Comparison of ENCODE assay signal across 22 cellular contexts in the genomic region with DNA sequence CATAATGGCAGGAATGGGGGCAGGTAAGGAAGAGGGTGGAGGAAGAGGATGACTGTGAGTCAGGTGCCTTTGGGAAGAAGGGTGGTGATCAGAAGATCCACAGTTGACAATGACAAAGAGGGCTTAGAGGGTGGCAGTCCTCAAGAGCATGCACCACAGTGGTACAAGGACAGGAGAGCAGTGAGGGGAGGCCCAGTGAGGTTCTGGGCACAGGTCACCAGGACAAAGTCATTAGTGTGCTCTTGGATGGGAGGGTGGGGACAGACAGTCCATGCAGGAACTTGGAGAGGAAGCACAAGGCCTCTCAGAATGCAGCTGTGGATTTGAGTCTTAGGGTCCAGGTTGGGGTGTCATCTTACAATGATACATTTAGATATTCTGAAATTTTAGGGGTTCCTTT.
DNase-seq lines count a peak whose midpoint lies in the region; ATAC-seq, FAIRE-seq and TF ChIP-seq lines count a peak whose summit lies in the region.
"Had no signal": no experiment of that assay in that cellular context is flagged by ENCODE, and none has a peak within 500 bp of the region (broad histone marks: within the 10 kb centered on the region; RNA-seq: fewer than 3 reads in every experiment).

No MANE protein-coding gene starts in this region.

- H4K20me1 ChIP-seq in HepG2 (ENCODE audit: insufficient read depth, low read length): no peaks in the 10 kb centered on the region
- H4K20me1 ChIP-seq: BLaER1 treated with 17β-estradiol and CSF1 and Interleukin-3, amounts not matched to agents 10 nM and 100 nM had no signal

- no peak for TF ChIP-seq CTCF in activated CD8-positive, alpha-beta T cell treated with anti-CD3 and anti-CD28 coated beads for 36 hours (IDR thresholded peaks at IDR 0.05)
- TF ChIP-seq CTCF in HepG2 (CRISPR knock-in tag; IDR thresholded peaks at IDR 0.05): no peak

- intact Hi-C loops in activated CD4-positive, alpha-beta T cell treated with anti-CD3 and anti-CD28 coated beads, Interleukin-2, amount 10 ng/mL, durations not matched to agents 24 days and 14 days (cut with micrococcal nuclease): no loop called here
- intact Hi-C loops in activated CD8-positive, alpha-beta T cell treated with anti-CD3 and anti-CD28 coated beads for 36 hours (cut with micrococcal nuclease): no loop called here
- intact Hi-C loops in HepG2 (cut with micrococcal nuclease; ENCODE audit: unreplicated experiment): no loop called here

- TF ChIP-seq POLR2A in HepG2 (IDR thresholded peaks at IDR 0.05; ENCODE audit: insufficient read depth in 1 of 2, low read depth in 2 of 2, low read length in 2 of 2): no peak

- CTCF ChIA-PET in activated CD8-positive, alpha-beta T cell treated with anti-CD3 and anti-CD28 coated beads for 36 hours (lab: Charles Lee): no interaction called here
- CTCF ChIA-PET in HepG2 (lab: Yijun Ruan, JAX; ENCODE audit: low intra/inter-chr PET ratio, low total read pairs): no interaction called here

- H3K27me3 Mint-ChIP-seq in activated CD4-positive, alpha-beta T cell treated with anti-CD3 and anti-CD28 coated beads, Interleukin-2, amount 10 ng/mL, durations not matched to agents 24 days and 14 days: peaks cover 2% of the 10 kb centered on the region
- no peaks in the 10 kb centered on the region for H3K27me3 Mint-ChIP-seq in activated CD8-positive, alpha-beta T cell treated with anti-CD3 and anti-CD28 coated beads for 36 hours

- DNase-seq in activated CD4-positive, alpha-beta T cell treated with anti-CD3 and anti-CD28 coated beads, Interleukin-2, amount 10 ng/mL, durations not matched to agents 24 days and 14 days: no peak
- no peak for DNase-seq in activated CD4-positive, alpha-beta T cell treated with anti-CD3 and anti-CD28 coated beads, Interleukin-2, amount 50 U/mL, for 4 hours
- DNase-seq in activated CD8-positive, alpha-beta T cell treated with anti-CD3 and anti-CD28 coated beads for 36 hours: no peak
- DNase-seq in HepG2 (ENCODE audit: low spot score): no peak
- DNase-seq in stimulated activated effector memory CD8-positive, alpha-beta T cell treated with anti-CD3 and anti-CD28 coated beads, Interleukin-12 subunit alpha, Interleukin-12 subunit beta, amount 100 ng/mL, for 72 hours (ENCODE audit: low spot score in 2 of 2): peak in 1 of 2 donors; percentile 40
- no peak for DNase-seq in NK-92 treated with Interleukin-12 subunit alpha and Interleukin-12 subunit beta, amount 100 ng/mL, for 24 hours (lab: John Stamatoyannopoulos, UW)
- no peak for DNase-seq in DMS114 treated with DMSO at 0.1 percent for 48 hours (lab: John Stamatoyannopoulos, UW; ENCODE audit: unreplicated experiment)
- DNase-seq in NCI-H1930 (lab: John Stamatoyannopoulos, UW): no peak
- DNase-seq: DMS53, gastrocnemius medialis, left ventricle myocardium inferior, NCI-H1417, NCI-H2171 treated with DMSO at 0.1 percent for 48 hours, NCI-H748 treated with DMSO at 0.1 percent for 48 hours, psoas muscle had no signal

- BruUV-seq in HepG2 (replicated peaks; lab: Mats Ljungman, UMichigan): no TSS peak

- TF ChIP-seq RAD21 in HepG2 (CRISPR knock-in tag; IDR thresholded peaks at IDR 0.05): no peak

- H3K36me3 ChIP-seq in HepG2 (replicated peaks in 1 of 2; ENCODE audit: control insufficient read depth in 1 of 2, insufficient read depth in 2 of 2, low read length in 2 of 2): no peaks in the 10 kb centered on the region
- H3K36me3 ChIP-seq: ascending aorta; BLaER1 treated with 17β-estradiol and CSF1 and Interleukin-3, amounts not matched to agents 10 nM and 100 nM; gastrocnemius medialis; left ventricle myocardium inferior had no signal

- peak overlapping the region in 1 of 3 experiments; percentile 5; a peak in 1 of 6 replicates for H3K4me3 ChIP-seq in HepG2 (replicated peaks in 1 of 3; ENCODE audit: insufficient read depth in 1 of 3, low read depth in 2 of 3, low read length in 3 of 3)
- H3K4me3 ChIP-seq: ascending aorta; BLaER1 treated with 17β-estradiol and CSF1 and Interleukin-3, amounts not matched to agents 10 nM and 100 nM; gastrocnemius medialis; left ventricle myocardium inferior; PC-9; psoas muscle had no signal

- no peaks in the 10 kb centered on the region for H3K27me3 ChIP-seq in HepG2 (ENCODE audit: control insufficient read depth in 1 of 2, insufficient read depth in 2 of 2, low read length in 2 of 2)
- H3K27me3 ChIP-seq: ascending aorta; BLaER1 treated with 17β-estradiol and CSF1 and Interleukin-3, amounts not matched to agents 10 nM and 100 nM; gastrocnemius medialis had no signal

- H3K79me2 ChIP-seq in HepG2 (ENCODE audit: insufficient read depth, low read length): no peaks in the 10 kb centered on the region

- in situ Hi-C loops in HepG2 (cut with HindIII; ENCODE audit: extremely low pct_ligation_motif_present, low pct_unique_long_range_greater_than_20kb): no loop called here

- POLR2A ChIA-PET in activated CD8-positive, alpha-beta T cell treated with anti-CD3 and anti-CD28 coated beads for 36 hours (lab: Charles Lee): interaction anchor here (1.0 to 1.4 kb wide), 2 partner anchors 16 to 32 kb away, joined by 3 read pairs; no protein-coding TSS in a partner anchor
- POLR2A ChIA-PET in HepG2 (lab: Yijun Ruan, JAX): interaction anchor here (1.3 kb wide), 1 partner anchor 27 kb away, joined by 6 read pairs; no protein-coding TSS in a partner anchor

- TF ChIP-seq EP300 in HepG2 (IDR thresholded peaks at IDR 0.05; ENCODE audit: low read depth in 2 of 2, low read length in 2 of 2): no peak
- no peak for TF ChIP-seq EP300 in HepG2 (CRISPR knock-in tag; IDR thresholded peaks at IDR 0.05; ENCODE audit: borderline replicate concordance)

- H3K27ac Mint-ChIP-seq in activated CD4-positive, alpha-beta T cell treated with anti-CD3 and anti-CD28 coated beads, Interleukin-2, amount 10 ng/mL, durations not matched to agents 24 days and 14 days: peak overlapping the region; percentile 86
- peak overlapping the region; percentile 40 for H3K27ac Mint-ChIP-seq in activated CD8-positive, alpha-beta T cell treated with anti-CD3 and anti-CD28 coated beads for 36 hours
- peak overlapping the region; percentile 9 for H3K27ac Mint-ChIP-seq in stimulated activated effector memory CD8-positive, alpha-beta T cell treated with anti-CD3 and anti-CD28 coated beads, Interleukin-12 subunit alpha, Interleukin-12 subunit beta, amount 100 ng/mL, for 72 hours

- peaks cover 51% of the 10 kb centered on the region for H3K4me1 ChIP-seq in HepG2 (ENCODE audit: insufficient read depth, low read length)
- H3K4me1 ChIP-seq: psoas muscle had no signal

- H3K9me3 ChIP-seq in HepG2 (ENCODE audit: low read length): no peaks in the 10 kb centered on the region
- H3K9me3 ChIP-seq: ascending aorta; BLaER1 treated with 17β-estradiol and CSF1 and Interleukin-3, amounts not matched to agents 10 nM and 100 nM; gastrocnemius medialis; left ventricle myocardium inferior; psoas muscle had no signal

- H3K4me2 ChIP-seq in HepG2 (ENCODE audit: low read depth, low read length): peak overlapping the region; percentile 46
- H3K4me2 ChIP-seq: PC-9 had no signal

- FAIRE-seq in HepG2 (lab: Jason Lieb, UNC): no peak
- FAIRE-seq: A204.1, colon, TTC549 had no signal

- H3K36me3 Mint-ChIP-seq in activated CD4-positive, alpha-beta T cell treated with anti-CD3 and anti-CD28 coated beads, Interleukin-2, amount 10 ng/mL, durations not matched to agents 24 days and 14 days (ENCODE audit: low read depth): peaks cover 3% of the 10 kb centered on the region
- H3K36me3 Mint-ChIP-seq in activated CD8-positive, alpha-beta T cell treated with anti-CD3 and anti-CD28 coated beads for 36 hours (ENCODE audit: low read depth): no peaks in the 10 kb centered on the region
- no peaks in the 10 kb centered on the region for H3K36me3 Mint-ChIP-seq in stimulated activated effector memory CD8-positive, alpha-beta T cell treated with anti-CD3 and anti-CD28 coated beads, Interleukin-12 subunit alpha, Interleukin-12 subunit beta, amount 100 ng/mL, for 72 hours

- no peak for ATAC-seq in activated CD8-positive, alpha-beta T cell treated with anti-CD3 and anti-CD28 coated beads for 36 hours
- peak; percentile 62 for ATAC-seq in HepG2
- no peak for ATAC-seq in stimulated activated effector memory CD8-positive, alpha-beta T cell treated with anti-CD3 and anti-CD28 coated beads, Interleukin-12 subunit alpha, Interleukin-12 subunit beta, amount 100 ng/mL, for 72 hours
- ATAC-seq: gastrocnemius medialis, psoas muscle had no signal

- H3K4me1 Mint-ChIP-seq in activated CD4-positive, alpha-beta T cell treated with anti-CD3 and anti-CD28 coated beads, Interleukin-2, amount 10 ng/mL, durations not matched to agents 24 days and 14 days: peaks cover 61% of the 10 kb centered on the region
- peaks cover 31% of the 10 kb centered on the region for H3K4me1 Mint-ChIP-seq in activated CD8-positive, alpha-beta T cell treated with anti-CD3 and anti-CD28 coated beads for 36 hours (ENCODE audit: low read depth)
- H3K4me1 Mint-ChIP-seq in stimulated activated effector memory CD8-positive, alpha-beta T cell treated with anti-CD3 and anti-CD28 coated beads, Interleukin-12 subunit alpha, Interleukin-12 subunit beta, amount 100 ng/mL, for 72 hours: peaks cover 35% of the 10 kb centered on the region

- no peak overlapping the region for H2AFZ ChIP-seq in HepG2 (ENCODE audit: low read length)
- H2AFZ ChIP-seq: PC-9 had no signal

- no peak overlapping the region for H3K27ac ChIP-seq in HepG2 (ENCODE audit: extremely low read length, insufficient read depth, low read length)
- H3K27ac ChIP-seq: ascending aorta, epithelial cell of prostate, gastrocnemius medialis, PC-9, psoas muscle had no signal

- H3K4me3 Mint-ChIP-seq in activated CD4-positive, alpha-beta T cell treated with anti-CD3 and anti-CD28 coated beads, Interleukin-2, amount 10 ng/mL, durations not matched to agents 24 days and 14 days: peak overlapping the region; percentile 50
- H3K4me3 Mint-ChIP-seq in activated CD8-positive, alpha-beta T cell treated with anti-CD3 and anti-CD28 coated beads for 36 hours: no peak overlapping the region
- H3K4me3 Mint-ChIP-seq in stimulated activated effector memory CD8-positive, alpha-beta T cell treated with anti-CD3 and anti-CD28 coated beads, Interleukin-12 subunit alpha, Interleukin-12 subunit beta, amount 100 ng/mL, for 72 hours: no peak overlapping the region

- H3K9ac ChIP-seq in HepG2 (ENCODE audit: insufficient read depth, low read depth, low read length): no peak overlapping the region

- H3K9me3 Mint-ChIP-seq in activated CD4-positive, alpha-beta T cell treated with anti-CD3 and anti-CD28 coated beads, Interleukin-2, amount 10 ng/mL, durations not matched to agents 24 days and 14 days: peaks cover 7% of the 10 kb centered on the region
- no peaks in the 10 kb centered on the region for H3K9me3 Mint-ChIP-seq in activated CD8-positive, alpha-beta T cell treated with anti-CD3 and anti-CD28 coated beads for 36 hours
- no peaks in the 10 kb centered on the region for H3K9me3 Mint-ChIP-seq in stimulated activated effector memory CD8-positive, alpha-beta T cell treated with anti-CD3 and anti-CD28 coated beads, Interleukin-12 subunit alpha, Interleukin-12 subunit beta, amount 100 ng/mL, for 72 hours

Comparison
In these comparisons a context has a peak if more than half of its experiments do, and no peak if none do; other contexts are left out.
1. H3K27ac Mint-ChIP-seq: peak in every context shown above with its lines; median percentile 86 in activated CD4-positive, alpha-beta T cell treated with anti-CD3 and anti-CD28 coated beads, Interleukin-2, amount 10 ng/mL, durations not matched to agents 24 days and 14 days; 40 in activated CD8-positive, alpha-beta T cell treated with anti-CD3 and anti-CD28 coated beads for 36 hours; 9 in stimulated activated effector memory CD8-positive, alpha-beta T cell treated with anti-CD3 and anti-CD28 coated beads, Interleukin-12 subunit alpha, Interleukin-12 subunit beta, amount 100 ng/mL, for 72 hours.